Comparison of ENCODE assay signal across 9 cellular contexts in the genomic region with DNA sequence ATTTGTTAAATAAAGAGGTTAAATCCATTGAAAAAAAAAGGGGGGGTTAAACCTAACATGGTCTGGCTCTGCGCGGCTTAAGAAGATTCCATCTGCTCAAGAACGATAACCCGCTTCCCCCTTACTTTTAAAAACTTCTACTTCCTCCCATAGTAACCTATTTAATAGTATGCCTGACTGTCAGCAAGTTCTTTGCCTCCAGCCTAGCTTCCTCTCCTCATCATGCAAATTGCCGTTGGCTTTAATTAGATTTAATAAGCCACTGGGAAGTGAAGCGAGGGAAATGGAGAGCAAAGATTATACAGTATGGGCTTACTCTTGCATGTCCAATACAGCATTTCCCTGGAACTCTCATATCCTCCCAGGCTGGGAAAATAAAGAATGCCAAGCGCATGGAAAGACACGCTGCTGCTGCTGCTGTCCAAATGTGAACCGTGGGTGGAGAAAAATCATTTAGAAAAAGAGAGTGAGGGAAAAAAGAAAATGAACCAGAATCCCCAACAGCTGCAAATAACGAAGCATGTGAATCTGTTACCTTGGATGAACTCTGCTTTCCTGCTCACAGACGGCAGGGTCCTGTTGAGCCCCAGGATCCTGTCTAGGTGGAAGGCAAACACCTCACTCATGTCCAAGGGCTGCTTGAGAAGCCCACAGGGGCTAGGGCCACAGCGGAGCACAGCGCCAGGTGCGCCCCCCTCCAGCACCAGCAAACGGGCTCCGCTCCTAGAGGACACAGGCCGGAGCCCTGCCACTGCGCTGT. TPM values are rescaled to one million over a fixed set of nuclear protein-coding genes. Genes with fewer than 3 reads are reported as not detected.
DNase-seq lines count a peak whose midpoint lies in the region; ATAC-seq and TF ChIP-seq lines count a peak whose summit lies in the region.
"Had no signal": no experiment of that assay in that cellular context is flagged by ENCODE, and none has a peak within 500 bp of the region (broad histone marks: within the 10 kb centered on the region; RNA-seq: fewer than 3 reads in every experiment).

No MANE protein-coding gene starts in this region.

- intact Hi-C loops in sciatic nerve (cut with DNase I): loop anchor here (5.0 kb wide), 1 partner anchor 178 kb away; no protein-coding TSS in a partner anchor

- ATAC-seq in GM18498 (IDR thresholded peaks at IDR 0.05; ENCODE audit: unreplicated experiment) (peak; percentile 5), sciatic nerve (peak; percentile 63)
- ATAC-seq in activated CD8-positive, alpha-beta memory T cell treated with anti-CD3 and anti-CD28 coated beads, Interleukin-2, amount 10 ng/mL, durations not matched to agents 7 days and 5 days: no peak

- no peaks in the 10 kb centered on the region for H3K36me3 ChIP-seq in Peyer's patch

- H3K27me3 Mint-ChIP-seq in activated CD8-positive, alpha-beta memory T cell treated with anti-CD3 and anti-CD28 coated beads, Interleukin-2, amount 10 ng/mL, durations not matched to agents 7 days and 5 days: peaks cover 37% of the 10 kb centered on the region

- peaks cover 5% of the 10 kb centered on the region for H3K4me1 Mint-ChIP-seq in activated CD8-positive, alpha-beta memory T cell treated with anti-CD3 and anti-CD28 coated beads, Interleukin-2, amount 10 ng/mL, durations not matched to agents 7 days and 5 days

- peak overlapping the region; percentile 26 to 61 (median 43) for H3K4me3 ChIP-seq in Peyer's patch
- H3K4me3 ChIP-seq in foreskin fibroblast (ENCODE audit: low read depth in 1 of 2, low read length in 2 of 2): peak overlapping the region; percentile 44 to 75

- no peaks in the 10 kb centered on the region for H3K9me3 Mint-ChIP-seq in activated CD8-positive, alpha-beta memory T cell treated with anti-CD3 and anti-CD28 coated beads, Interleukin-2, amount 10 ng/mL, durations not matched to agents 7 days and 5 days (ENCODE audit: low read depth)

- H3K9me3 ChIP-seq in Peyer's patch: no peaks in the 10 kb centered on the region

- H3K27ac Mint-ChIP-seq in activated CD8-positive, alpha-beta memory T cell treated with anti-CD3 and anti-CD28 coated beads, Interleukin-2, amount 10 ng/mL, durations not matched to agents 7 days and 5 days: no peak overlapping the region

- no peak for TF ChIP-seq POLR2A in Peyer's patch (IDR thresholded peaks at IDR 0.05)

- H3K4me3 Mint-ChIP-seq in activated CD8-positive, alpha-beta memory T cell treated with anti-CD3 and anti-CD28 coated beads, Interleukin-2, amount 10 ng/mL, durations not matched to agents 7 days and 5 days: no peak overlapping the region

- peak overlapping the region; percentile 37 to 78 (median 66) for H3K27ac ChIP-seq in Peyer's patch

- DNase-seq in Peyer's patch: no peak
- DNase-seq in foreskin fibroblast: peak in 1 of 2 donors; percentile 80
- DNase-seq in sciatic nerve (ENCODE audit: low spot score): no peak
- DNase-seq in cerebellum (ENCODE audit: low spot score): no peak
- no peak for DNase-seq in COLO668 (lab: John Stamatoyannopoulos, UW; ENCODE audit: unreplicated experiment)
- DNase-seq in activated CD8-positive, alpha-beta memory T cell treated with anti-CD3 and anti-CD28 coated beads, Interleukin-2, amount 10 ng/mL, durations not matched to agents 7 days and 5 days: no peak
- no peak for DNase-seq in stimulated activated CD4-positive, alpha-beta T cell treated with anti-CD3 and anti-CD28 coated beads, Interleukin-2, amount 100 ng/mL, for 48 hours
- DNase-seq: NCI-H524 had no signal

- TF ChIP-seq CTCF in Peyer's patch (IDR thresholded peaks at IDR 0.05): no peak
- no peak for TF ChIP-seq CTCF in foreskin fibroblast (IDR thresholded peaks at IDR 0.05; ENCODE audit: low read depth, low read length)

- H3K36me3 Mint-ChIP-seq in activated CD8-positive, alpha-beta memory T cell treated with anti-CD3 and anti-CD28 coated beads, Interleukin-2, amount 10 ng/mL, durations not matched to agents 7 days and 5 days: no peaks in the 10 kb centered on the region

- no peaks in the 10 kb centered on the region for H3K27me3 ChIP-seq in Peyer's patch

- CTCF ChIA-PET in activated CD8-positive, alpha-beta memory T cell treated with anti-CD3 and anti-CD28 coated beads, Interleukin-2, amount 10 ng/mL, durations not matched to agents 7 days and 5 days (lab: Charles Lee): no interaction called here

- peaks cover 0 to 14% (median 0%) of the 10 kb centered on the region in 4 donors for H3K4me1 ChIP-seq in Peyer's patch

RNA-seq across cellular contexts. Expression of gene GASK1B, which starts 2.7 kb away (rescaled TPM):
- total RNA-seq in Peyer's patch (10 to 100 TPM in 2 of 4 donors, 1 to 10 TPM in 2; 8.8 to 59.4 (median 10.1) TPM), sciatic nerve (100 TPM), cerebellum (30.6 TPM)
- not detected for total RNA-seq in activated CD8-positive, alpha-beta memory T cell treated with anti-CD3 and anti-CD28 coated beads, Interleukin-2, amount 10 ng/mL, durations not matched to agents 7 days and 5 days

RNA-seq across cellular contexts. Expression of gene TMEM144, which starts 40.2 kb away (rescaled TPM):
- total RNA-seq in Peyer's patch: 10 to 100 TPM in 3 of 4 donors, 1 to 10 TPM in 1; 7.4 to 67.1 (median 45.2) TPM
- total RNA-seq in sciatic nerve: 11.9 TPM
- total RNA-seq in cerebellum: 4.0 TPM
- total RNA-seq in activated CD8-positive, alpha-beta memory T cell treated with anti-CD3 and anti-CD28 coated beads, Interleukin-2, amount 10 ng/mL, durations not matched to agents 7 days and 5 days: not detected

Comparison
In these comparisons a context has a peak if more than half of its experiments do, and no peak if none do; other contexts are left out.
1. RNA of gene GASK1B, which starts 2.7 kb away (total RNA-seq): 100 TPM in sciatic nerve (single experiment), 30.6 TPM in cerebellum (single experiment) and 8.8 to 59.4 TPM in Peyer's patch; not detected in activated CD8-positive, alpha-beta memory T cell treated with anti-CD3 and anti-CD28 coated beads, Interleukin-2, amount 10 ng/mL, durations not matched to agents 7 days and 5 days; every median in the first group is over 4 times any median in the second.